ENCODE assay signal across 22 cellular contexts in the genomic region with DNA sequence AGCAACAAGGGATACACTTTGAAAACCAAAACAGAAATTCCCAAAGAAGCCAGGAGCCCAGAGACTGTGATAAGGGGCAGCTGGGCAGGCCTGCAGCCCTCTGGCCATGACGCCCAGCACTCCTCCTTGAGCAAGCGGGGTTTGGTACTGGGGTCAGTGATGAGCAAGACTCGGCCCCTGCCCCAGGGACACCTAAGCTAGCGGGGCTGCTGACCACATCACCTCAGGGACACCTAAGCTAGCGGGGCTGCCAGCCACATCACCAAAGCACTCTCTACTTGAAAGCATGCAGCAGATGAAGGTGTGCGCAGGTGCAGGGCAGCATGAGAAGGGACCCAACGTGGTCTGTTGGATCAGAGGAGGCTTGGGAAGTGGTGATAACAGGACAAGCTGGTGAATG.
DNase-seq lines count a peak whose midpoint lies in the region; ATAC-seq, FAIRE-seq and TF ChIP-seq lines count a peak whose summit lies in the region.
"Had no signal": no experiment of that assay in that cellular context is flagged by ENCODE, and none has a peak within 500 bp of the region (broad histone marks: within the 10 kb centered on the region; RNA-seq: fewer than 3 reads in every experiment).

No MANE protein-coding gene starts in this region.

- H3K4me3 Mint-ChIP-seq in osteocyte (ENCODE audit: unreplicated experiment) (no peak overlapping the region), type B pancreatic cell (no peak overlapping the region)
- H3K4me3 Mint-ChIP-seq: B cell; CD14-positive monocyte; CD8-positive, alpha-beta T cell; HFFc6 had no signal

- no peak for FAIRE-seq in kidney (lab: Jason Lieb, UNC)
- FAIRE-seq: D721Med, GM19239, H1, HepG2, HTR-8/SVneo had no signal

- H3K9me3 ChIP-seq in right atrium auricular region (peaks cover 0 to 10% of the 10 kb centered on the region in 2 donors), kidney (ENCODE audit: control insufficient read depth in 1 of 2, low read length in 2 of 2) (peaks cover 2 to 3% of the 10 kb centered on the region in 2 donors)

- ATAC-seq in HG03354 (IDR thresholded peaks at IDR 0.05; ENCODE audit: poor library complexity, severe bottlenecking, unreplicated experiment) = no peak
- ATAC-seq: CD8-positive, alpha-beta T cell; HepG2 had no signal

- no peaks in the 10 kb centered on the region for H3K4me1 Mint-ChIP-seq in osteocyte (ENCODE audit: unreplicated experiment)
- H3K4me1 Mint-ChIP-seq in type B pancreatic cell (ENCODE audit: unreplicated experiment) = no peaks in the 10 kb centered on the region
- H3K4me1 Mint-ChIP-seq: B cell, CD14-positive monocyte had no signal

- no peaks in the 10 kb centered on the region for H3K4me1 ChIP-seq in right atrium auricular region
- no peaks in the 10 kb centered on the region for H3K4me1 ChIP-seq in kidney (ENCODE audit: control insufficient read depth in 1 of 2, insufficient read depth in 1 of 2, low read depth in 1 of 2, low read length in 2 of 2)

- H3K27ac ChIP-seq in right atrium auricular region (no peak overlapping the region), kidney (ENCODE audit: low read depth in 2 of 2, low read length in 2 of 2) (no peak overlapping the region)

- H3K27me3 ChIP-seq in right atrium auricular region = no peaks in the 10 kb centered on the region

- H3K9me3 Mint-ChIP-seq in osteocyte (ENCODE audit: unreplicated experiment) (peaks cover 7% of the 10 kb centered on the region), type B pancreatic cell (no peaks in the 10 kb centered on the region)

- no peak overlapping the region for H3K4me3 ChIP-seq in right atrium auricular region
- H3K4me3 ChIP-seq in kidney (ENCODE audit: low read length in 2 of 2) = no peak overlapping the region

- H3K9ac ChIP-seq in kidney (ENCODE audit: low read length in 2 of 2) = no peak overlapping the region

- H3K27ac Mint-ChIP-seq in osteocyte (ENCODE audit: unreplicated experiment) (no peak overlapping the region), type B pancreatic cell (no peak overlapping the region)
- H3K27ac Mint-ChIP-seq: B cell; CD14-positive monocyte; CD8-positive, alpha-beta T cell; HFFc6 had no signal

- intact Hi-C loops in cardiac septum (cut with DNase I) = no loop called here
- intact Hi-C loops in kidney (cut with DNase I) = no loop called here

- no peaks in the 10 kb centered on the region for H3K27me3 Mint-ChIP-seq in osteocyte (ENCODE audit: unreplicated experiment)
- H3K27me3 Mint-ChIP-seq in type B pancreatic cell = peaks cover 12% of the 10 kb centered on the region

- H3K36me3 Mint-ChIP-seq in osteocyte (ENCODE audit: unreplicated experiment) (no peaks in the 10 kb centered on the region), type B pancreatic cell (no peaks in the 10 kb centered on the region)
- H3K36me3 Mint-ChIP-seq: CD14-positive monocyte; CD8-positive, alpha-beta T cell had no signal

- H3K36me3 ChIP-seq in right atrium auricular region = no peaks in the 10 kb centered on the region
- no peaks in the 10 kb centered on the region for H3K36me3 ChIP-seq in kidney (ENCODE audit: control insufficient read depth in 1 of 2, insufficient read depth in 2 of 2, low read length in 2 of 2)

- DNase-seq in cardiac septum (ENCODE audit: low spot score) = peak; percentile 62
- DNase-seq in right atrium auricular region (ENCODE audit: low spot score) = no peak
- DNase-seq in kidney = peak; percentile 49
- peak; percentile 80 for DNase-seq in osteocyte (ENCODE audit: extremely low spot score, unreplicated experiment)
- DNase-seq in type B pancreatic cell (ENCODE audit: extremely low spot score, unreplicated experiment) = peak; percentile 59
- DNase-seq in NCI-H748 treated with DMSO at 0.1 percent for 48 hours (lab: John Stamatoyannopoulos, UW) = no peak
- DNase-seq in AG08395 (ENCODE audit: low spot score) = no peak
- DNase-seq: ACHN; CD8-positive, alpha-beta T cell; COR-L47; DND-41; GDM1; HCEC 1CT; HFFc6 had no signal

- no peak for TF ChIP-seq CTCF in right atrium auricular region (IDR thresholded peaks at IDR 0.05)
- TF ChIP-seq CTCF in kidney (IDR thresholded peaks at IDR 0.05; ENCODE audit: borderline replicate concordance, extremely low read depth, insufficient read depth) = no peak
- TF ChIP-seq CTCF in osteocyte (IDR thresholded peaks at IDR 0.05) = no peak
- TF ChIP-seq CTCF in type B pancreatic cell (conservative IDR thresholded peaks at IDR 0.05) = no peak

Comparison
In these comparisons a context has a peak if more than half of its experiments do, and no peak if none do; other contexts are left out.
1. DNase-seq: peak in cardiac septum (single experiment), kidney (single experiment), osteocyte (single experiment) and type B pancreatic cell (single experiment); none in right atrium auricular region (single experiment), NCI-H748 treated with DMSO at 0.1 percent for 48 hours (single experiment) and AG08395 (single experiment).